23 cellular contexts compared by ENCODE assay signal in genomic region chr5:168699002-168699401, GRCh38.
A peak's percentile ranks its signal among the peaks of the same experiment; 100 is the strongest.
DNase-seq lines count a peak whose midpoint lies in the region; ATAC-seq and TF ChIP-seq lines count a peak whose summit lies in the region.
"Had no signal": no experiment of that assay in that cellular context is flagged by ENCODE, and none has a peak within 500 bp of the region (broad histone marks: within the 10 kb centered on the region; RNA-seq: fewer than 3 reads in every experiment).

No MANE protein-coding gene starts in this region.

- no peak overlapping the region for H2BK15ac ChIP-seq in neuronal stem cell (ENCODE audit: low read length)

- TF ChIP-seq RAD21 in Ishikawa (IDR thresholded peaks at IDR 0.05; ENCODE audit: low read depth), result no peak

- H4K8ac ChIP-seq in neuronal stem cell (ENCODE audit: low read depth, low read length), result no peak overlapping the region

- H2BK12ac ChIP-seq in neuronal stem cell (ENCODE audit: low read length), result no peak overlapping the region

- H3K79me1 ChIP-seq in neuronal stem cell (ENCODE audit: low read depth, low read length), result no peaks in the 10 kb centered on the region

- H3K4ac ChIP-seq in neuronal stem cell (ENCODE audit: low read length), result no peak overlapping the region

- H3K4me1 ChIP-seq in neuronal stem cell (ENCODE audit: control insufficient read depth in 2 of 2, insufficient read depth in 1 of 2, low read depth in 1 of 2, low read length in 2 of 2) (no peaks in the 10 kb centered on the region), tibial nerve (peaks cover 0 to 41% (median 5%) of the 10 kb centered on the region in 4 donors)
- H3K4me1 ChIP-seq: body of pancreas, prostate gland had no signal

- peak overlapping the region; percentile 35 for H3K18ac ChIP-seq in neuronal stem cell (ENCODE audit: low read length)

- TF ChIP-seq CTCF in fibroblast of the aortic adventitia (IDR thresholded peaks at IDR 0.05; ENCODE audit: insufficient read depth, low read length) (no peak), tibial nerve (IDR thresholded peaks at IDR 0.05) (no peak)

- no peak overlapping the region for H3K14ac ChIP-seq in neuronal stem cell (ENCODE audit: low read length)

- no peak overlapping the region for H3K9ac ChIP-seq in neuronal stem cell (ENCODE audit: low read depth, low read length, poor library complexity)

- no peak overlapping the region for H3K4me2 ChIP-seq in neuronal stem cell (ENCODE audit: insufficient read depth, low read length, poor library complexity, severe bottlenecking)

- TF ChIP-seq POLR2A in tibial nerve (IDR thresholded peaks at IDR 0.05), result no peak

- no peak for ATAC-seq in GM18858 (IDR thresholded peaks at IDR 0.05; ENCODE audit: unreplicated experiment)
- ATAC-seq: activated CD4-positive, alpha-beta T cell treated with anti-CD3 and anti-CD28 coated beads for 36 hours; body of pancreas had no signal

- H3K4me3 ChIP-seq in fibroblast of the aortic adventitia (ENCODE audit: low read depth, low read length), result no peak overlapping the region
- H3K4me3 ChIP-seq in neuronal stem cell (ENCODE audit: low read length in 2 of 2), result no peak overlapping the region
- H3K4me3 ChIP-seq in tibial nerve, result no peak overlapping the region
- H3K4me3 ChIP-seq: body of pancreas, lung, prostate gland, skin epidermis had no signal

- no peak overlapping the region for H2BK120ac ChIP-seq in neuronal stem cell (ENCODE audit: low read depth, low read length)

- DNase-seq in fibroblast of the aortic adventitia (ENCODE audit: low read depth) (peak; percentile 59), neuronal stem cell (ENCODE audit: low spot score) (no peak), tibial nerve (ENCODE audit: low spot score in 2 of 2) (peak; percentile 22 to 28), COLO668 (lab: John Stamatoyannopoulos, UW; ENCODE audit: unreplicated experiment) (no peak)
- no peak for DNase-seq in activated T-cell treated with anti-CD3 and anti-CD28 coated beads, Interleukin-2, amount 50 U/mL, for 48 hours
- DNase-seq: activated CD4-positive, alpha-beta T cell treated with anti-CD3 and anti-CD28 coated beads for 36 hours; activated gamma-delta T cell; body of pancreas; cerebellar nuclear complex; glutamatergic neuron; HFFc6; kidney; MV-4-11; NCI-H1436 treated with DMSO at 0.1 percent for 48 hours; NCI-H446 treated with DMSO at 0.1 percent for 48 hours; stimulated activated CD4-positive, alpha-beta T cell treated with anti-CD3 and anti-CD28 coated beads, Interleukin-2, amount 100 ng/mL, for 24 hours; trophoblast cell had no signal

- TF ChIP-seq EP300 in Ishikawa (IDR thresholded peaks at IDR 0.05; ENCODE audit: borderline replicate concordance), result no peak
- no peak for TF ChIP-seq EP300 in tibial nerve (IDR thresholded peaks at IDR 0.05)

- H3K23ac ChIP-seq in neuronal stem cell (ENCODE audit: low read depth, low read length, poor library complexity), result no peak overlapping the region

- no CpG with 5 or more reads among the region's 8 CpGs for WGBS in neuronal stem cell (ENCODE audit: extremely low coverage in 2 of 2, insufficient read length in 2 of 2, insufficient replicate concordance in 1 of 2), 2 donors
- WGBS in tibial nerve, 2 donors, result 33 to 43% methylated on average over 3 to 8 of the region's 8 CpGs

- H2AFZ ChIP-seq in neuronal stem cell (ENCODE audit: low read length), result no peak overlapping the region

- H2AK5ac ChIP-seq in neuronal stem cell (ENCODE audit: low read depth, low read length), result no peak overlapping the region

- H3K9me3 ChIP-seq in neuronal stem cell (replicated peaks in 1 of 2; ENCODE audit: control insufficient read depth in 2 of 2, insufficient read depth in 1 of 2, low read depth in 1 of 2, low read length in 2 of 2) (no peaks in the 10 kb centered on the region), tibial nerve (no peaks in the 10 kb centered on the region)
- H3K9me3 ChIP-seq: body of pancreas, prostate gland had no signal

- no peak overlapping the region for H2BK5ac ChIP-seq in neuronal stem cell (ENCODE audit: low read length)

- H3K36me3 ChIP-seq in neuronal stem cell (replicated peaks in 1 of 2; ENCODE audit: control insufficient read depth in 2 of 2, insufficient read depth in 2 of 2, low read length in 2 of 2) (no peaks in the 10 kb centered on the region), tibial nerve (no peaks in the 10 kb centered on the region)
- H3K36me3 ChIP-seq: prostate gland had no signal

- no peak overlapping the region for H4K91ac ChIP-seq in neuronal stem cell (ENCODE audit: low read depth, low read length, poor library complexity)

- no peak overlapping the region for H3K27ac ChIP-seq in neuronal stem cell (replicated peaks; ENCODE audit: low read length)
- peak overlapping the region in 2 of 4 donors; percentile 4 to 62 for H3K27ac ChIP-seq in tibial nerve
- H3K27ac ChIP-seq: body of pancreas, HL-60, prostate gland had no signal

- H3K27me3 ChIP-seq in neuronal stem cell (ENCODE audit: control insufficient read depth in 3 of 3, insufficient read depth in 3 of 3, low read depth in 1 of 3, low read length in 3 of 3) (peaks cover 0 to 17% (median 0%) of the 10 kb centered on the region in 3 experiments), tibial nerve (no peaks in the 10 kb centered on the region)
- H3K27me3 ChIP-seq: body of pancreas had no signal

TF ChIP-seq in Ishikawa, 13 proteins besides CTCF, POLR2A, EP300 and RAD21:
- TF ChIP-seq REST (IDR thresholded peaks at IDR 0.05; ENCODE audit: low read depth), result no peak
- no peak for TF ChIP-seq TAF1 (IDR thresholded peaks at IDR 0.05; ENCODE audit: low read depth)
- TF ChIP-seq CREB1 (IDR thresholded peaks at IDR 0.05; ENCODE audit: low read depth), result no peak
- TF ChIP-seq EGR1 (IDR thresholded peaks at IDR 0.05), result peak; percentile 67

Comparison
In these comparisons a context has a peak if more than half of its experiments do, and no peak if none do; other contexts are left out.
1. DNase-seq: peak in fibroblast of the aortic adventitia (single experiment) and tibial nerve (2 of 2); none in neuronal stem cell (single experiment), activated T-cell treated with anti-CD3 and anti-CD28 coated beads, Interleukin-2, amount 50 U/mL, for 48 hours (0 of 2) and COLO668 (single experiment).